ENCODE assay signal across 8 cellular contexts in the genomic region with DNA sequence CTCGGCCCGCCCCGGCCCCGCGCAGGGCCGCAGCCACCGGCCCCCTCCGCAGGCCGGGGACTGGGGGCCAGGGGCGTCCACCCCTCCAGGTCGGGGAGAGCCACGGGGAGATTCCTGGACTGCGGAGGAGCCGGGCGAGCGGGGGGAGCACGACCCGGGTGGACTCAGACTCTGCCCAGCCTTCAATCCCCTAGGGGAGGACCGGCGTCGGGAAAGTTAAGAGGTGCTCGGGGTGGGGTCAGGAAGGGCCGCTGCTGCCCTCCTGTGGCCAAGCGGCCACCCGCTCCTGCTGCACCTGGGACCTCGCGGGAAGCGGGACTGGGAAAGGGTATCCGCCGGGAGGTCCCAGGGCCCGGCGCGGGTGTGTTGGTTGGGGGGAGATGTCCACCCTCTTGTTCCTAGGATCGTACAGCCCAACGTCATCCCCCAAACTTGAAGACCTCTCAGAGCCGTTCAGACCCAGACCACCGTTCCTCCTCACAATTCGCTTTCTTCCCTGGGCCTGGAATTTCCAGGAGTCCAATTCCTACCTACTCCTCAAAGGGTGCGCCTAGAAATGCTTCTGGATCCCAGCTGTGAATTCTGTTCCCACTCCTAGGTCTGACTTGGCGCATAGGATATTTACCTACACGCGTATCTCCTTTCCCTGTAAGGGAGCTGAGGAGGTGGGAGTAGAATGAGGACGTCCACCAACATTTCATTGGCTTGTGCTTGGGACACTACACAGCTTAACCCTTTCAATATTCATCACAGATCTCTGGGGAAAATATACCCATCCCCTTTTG. TPM values are rescaled to one million over a fixed set of nuclear protein-coding genes. Genes with fewer than 3 reads are reported as not detected.
A peak's percentile ranks its signal among the peaks of the same experiment; 100 is the strongest.
DNase-seq lines count a peak whose midpoint lies in the region; ATAC-seq and TF ChIP-seq lines count a peak whose summit lies in the region.

No MANE protein-coding gene starts in this region.

- peaks cover 30% of the 10 kb centered on the region for H3K4me1 ChIP-seq in CD4-positive, CD25-positive, alpha-beta regulatory T cell (ENCODE audit: control insufficient read depth, insufficient read depth, low read length, poor library complexity, severe bottlenecking)
- H3K4me1 ChIP-seq in duodenal mucosa (ENCODE audit: control insufficient read depth in 1 of 2, insufficient read depth in 2 of 2, low read length in 2 of 2) (peaks cover 32 to 36% of the 10 kb centered on the region in 2 donors), right lobe of liver (peaks cover 0 to 27% (median 8%) of the 10 kb centered on the region in 4 donors)

- peak; percentile 90 to 96 (median 93) for TF ChIP-seq CTCF in right lobe of liver (IDR thresholded peaks at IDR 0.05)

- H3K27ac Mint-ChIP-seq in CD4-positive, CD25-positive, alpha-beta regulatory T cell, result peak overlapping the region in 1 of 3 donors; percentile 75

- DNase-seq in CD4-positive, CD25-positive, alpha-beta regulatory T cell, result peak; percentile 43 to 61 (median 51)
- peak; percentile 67 for DNase-seq in GM19240 (ENCODE audit: insufficient read length, low spot score)
- DNase-seq in NCI-H526 (lab: John Stamatoyannopoulos, UW), result peak; percentile 81 to 98
- peak; percentile 77 to 80 for DNase-seq in activated CD4-positive, alpha-beta T cell treated with anti-CD3 and anti-CD28 coated beads, Interleukin-2, amount 50 U/mL, for 48 hours
- peak; percentile 89 to 92 (median 90) for DNase-seq in right lobe of liver
- DNase-seq in stimulated activated CD4-positive, alpha-beta T cell treated with anti-CD3 and anti-CD28 coated beads, Interleukin-4, amount 100 ng/mL, for 4 hours, result peak; percentile 56 to 66

- H3K9me3 Mint-ChIP-seq in CD4-positive, CD25-positive, alpha-beta regulatory T cell, result peaks cover 0 to 2% (median 0%) of the 10 kb centered on the region in 7 donors

- H3K36me3 Mint-ChIP-seq in CD4-positive, CD25-positive, alpha-beta regulatory T cell, result no peaks in the 10 kb centered on the region

- H3K9ac ChIP-seq in duodenal mucosa (ENCODE audit: low read depth in 1 of 2, low read length in 2 of 2), result peak overlapping the region; percentile 56 to 94

- peak overlapping the region; percentile 7 for H3K4me3 ChIP-seq in CD4-positive, CD25-positive, alpha-beta regulatory T cell (ENCODE audit: low read depth, low read length)
- H3K4me3 ChIP-seq in duodenal mucosa (ENCODE audit: low read depth in 1 of 2, low read length in 2 of 2) (peak overlapping the region; percentile 82 to 85), right lobe of liver (peak overlapping the region; percentile 85 to 99 (median 99))

- no peaks in the 10 kb centered on the region for H3K9me3 ChIP-seq in CD4-positive, CD25-positive, alpha-beta regulatory T cell (ENCODE audit: control insufficient read depth in 2 of 2, low read length in 2 of 2)
- no peaks in the 10 kb centered on the region for H3K9me3 ChIP-seq in duodenal mucosa (ENCODE audit: control insufficient read depth in 1 of 2, low read length in 2 of 2)
- no peaks in the 10 kb centered on the region for H3K9me3 ChIP-seq in right lobe of liver

- peak overlapping the region; percentile 82 to 94 (median 89) for H3K4me3 Mint-ChIP-seq in CD4-positive, CD25-positive, alpha-beta regulatory T cell

- H3K36me3 ChIP-seq in CD4-positive, CD25-positive, alpha-beta regulatory T cell (ENCODE audit: control insufficient read depth, insufficient read depth, low read length), result no peaks in the 10 kb centered on the region
- H3K36me3 ChIP-seq in duodenal mucosa (ENCODE audit: control insufficient read depth in 1 of 2, insufficient read depth in 2 of 2, low read length in 2 of 2) (peaks cover 8 to 13% of the 10 kb centered on the region in 2 donors), right lobe of liver (peaks cover 0 to 6% (median 0%) of the 10 kb centered on the region in 4 donors)

- H3K27me3 Mint-ChIP-seq in CD4-positive, CD25-positive, alpha-beta regulatory T cell, result peaks cover 20% of the 10 kb centered on the region

- no peaks in the 10 kb centered on the region for H3K27me3 ChIP-seq in CD4-positive, CD25-positive, alpha-beta regulatory T cell (ENCODE audit: control insufficient read depth, insufficient read depth, low read length)
- H3K27me3 ChIP-seq in duodenal mucosa (ENCODE audit: control insufficient read depth in 1 of 2, insufficient read depth in 2 of 2, low read length in 2 of 2) (no peaks in the 10 kb centered on the region), right lobe of liver (no peaks in the 10 kb centered on the region)

- H3K4me1 Mint-ChIP-seq in CD4-positive, CD25-positive, alpha-beta regulatory T cell, result peaks cover 5 to 32% (median 21%) of the 10 kb centered on the region in 4 donors

- WGBS in right lobe of liver (ENCODE audit: insufficient coverage, low coverage, low lambda C conversion rate, missing lambda C conversion rate), result 0% methylated on average over 2 of the region's 43 CpGs

- no peak overlapping the region for H3K27ac ChIP-seq in CD4-positive, CD25-positive, alpha-beta regulatory T cell (ENCODE audit: insufficient read depth, low read length, poor library complexity, severe bottlenecking)
- H3K27ac ChIP-seq in duodenal mucosa (ENCODE audit: low read depth, low read length) (no peak overlapping the region), right lobe of liver (peak overlapping the region; percentile 44 to 97 (median 89))

- intact Hi-C loops in right lobe of liver (cut with DNase I), result loop anchor here in 1 of 2 donors (10.0 kb wide), 2 partner anchors 83 to 203 kb away; a partner anchor contains a TSS

- ATAC-seq in CD4-positive, CD25-positive, alpha-beta regulatory T cell (ENCODE audit: low read depth in 2 of 2), result peak; percentile 53 to 65
- ATAC-seq in HG03378 (IDR thresholded peaks at IDR 0.05; ENCODE audit: unreplicated experiment) (peak; percentile 53), right lobe of liver (peak; percentile 72 to 88 (median 84))

- TF ChIP-seq POLR2A in right lobe of liver (IDR thresholded peaks at IDR 0.05), result peak; percentile 16

RNA-seq across cellular contexts. Expression of a gene that starts 0.5 kb away (rescaled TPM):
- total RNA-seq in CD4-positive, CD25-positive, alpha-beta regulatory T cell, result 17.4 TPM
- 10 to 100 TPM; 20.1 to 34.1 (median 28.9) TPM for polyA plus RNA-seq in CD4-positive, CD25-positive, alpha-beta regulatory T cell
- total RNA-seq in right lobe of liver, result 100 to 1,000 TPM in 3 of 6 experiments, 10 to 100 TPM in 3; 47.9 to 207 (median 107) TPM

RNA-seq across cellular contexts. Expression of a gene that starts 7.7 kb away (rescaled TPM):
- not detected for total RNA-seq in CD4-positive, CD25-positive, alpha-beta regulatory T cell
- polyA plus RNA-seq in CD4-positive, CD25-positive, alpha-beta regulatory T cell, result not detected
- 1 to 10 TPM in 1 of 6 experiments, under 1 TPM in 5; 0.15 to 1.2 (median 0.40) TPM for total RNA-seq in right lobe of liver

RNA-seq across cellular contexts. Expression of a gene that starts 33.0 kb away (rescaled TPM):
- total RNA-seq in CD4-positive, CD25-positive, alpha-beta regulatory T cell, result 94.2 TPM
- polyA plus RNA-seq in CD4-positive, CD25-positive, alpha-beta regulatory T cell, result 10 to 100 TPM; 26.1 to 29.8 (median 28.3) TPM
- total RNA-seq in right lobe of liver, result 10 to 100 TPM; 32.3 to 55.8 (median 46.2) TPM

Comparison
In these comparisons a context has a peak if more than half of its experiments do, and no peak if none do; other contexts are left out.
1. H3K27ac ChIP-seq: peak in right lobe of liver (3 of 3); none in CD4-positive, CD25-positive, alpha-beta regulatory T cell (single experiment) and duodenal mucosa (single experiment).
2. H3K4me3 ChIP-seq: peak in every context shown above with its lines; median percentile 99 in right lobe of liver; 84 in duodenal mucosa; 7 in CD4-positive, CD25-positive, alpha-beta regulatory T cell.
3. Peak in every context shown above with its lines, with median percentiles within 50 percentile points of each other: ATAC-seq and DNase-seq.